10 cellular contexts compared by ENCODE assay signal in genomic region chr9:137293482-137294090, GRCh38.
DNase-seq lines count a peak whose midpoint lies in the region; TF ChIP-seq lines count a peak whose summit lies in the region.
"Had no signal": no experiment of that assay in that cellular context is flagged by ENCODE, and none has a peak within 500 bp of the region (broad histone marks: within the 10 kb centered on the region; RNA-seq: fewer than 3 reads in every experiment).

No MANE protein-coding gene starts in this region.

- no peaks in the 10 kb centered on the region for H3K36me3 ChIP-seq in HEK293 (ENCODE audit: control insufficient read depth in 2 of 2, insufficient read depth in 1 of 2, low read length in 2 of 2)
- no peaks in the 10 kb centered on the region for H3K36me3 ChIP-seq in muscle layer of duodenum (ENCODE audit: control insufficient read depth in 1 of 2, insufficient read depth in 2 of 2, low read length in 2 of 2)

- CTCF ChIA-PET in HEK293 (lab: Yijun Ruan, JAX), result interaction anchor here (0.9 to 1.4 kb wide), 8 partner anchors 46 to 264 kb away, joined by 3 to 5 read pairs (median 3); no protein-coding TSS in a partner anchor

- TF ChIP-seq CTCF in HEK293 (tag by site-specific recombination; IDR thresholded peaks at IDR 0.05), result no peak

- no peaks in the 10 kb centered on the region for H3K9me3 ChIP-seq in HEK293 (ENCODE audit: control insufficient read depth, insufficient read depth, low read depth, low read length)
- H3K9me3 ChIP-seq in muscle layer of duodenum (ENCODE audit: control insufficient read depth in 1 of 2, low read length in 2 of 2), result no peaks in the 10 kb centered on the region

- POLR2A ChIA-PET in HEK293 (lab: Yijun Ruan, JAX), result interaction anchor here (0.6 to 2.1 kb wide), 5 partner anchors 9 to 166 kb away, joined by 3 to 8 read pairs (median 6); partner anchors contain the start of genes NRARP, NSMF and TUBB4B

- H3K4me3 ChIP-seq in HEK293 (ENCODE audit: low read depth, low read length), result no peak overlapping the region
- no peak overlapping the region for H3K4me3 ChIP-seq in muscle layer of duodenum (ENCODE audit: low read depth in 1 of 2, low read length in 2 of 2)

- peak; percentile 33 for DNase-seq in ecto neural progenitor cell (ENCODE audit: low spot score)
- no peak for DNase-seq in AG20443 (ENCODE audit: low spot score)
- DNase-seq in NCI-H524 treated with DMSO at 0.1 percent for 48 hours (lab: John Stamatoyannopoulos, UW), result no peak
- DNase-seq in middle frontal gyrus (ENCODE audit: extremely low spot score, low spot score), result no peak
- DNase-seq: activated CD4-positive, CD25-positive, alpha-beta regulatory T cell; DND-41; NCI-H1092 treated with DMSO at 0.1 percent for 48 hours; NCI-H2227 treated with DMSO at 0.1 percent for 48 hours had no signal

- H3K27me3 ChIP-seq in muscle layer of duodenum (ENCODE audit: low read depth, low read length), result peaks cover 26% of the 10 kb centered on the region

- H3K27ac ChIP-seq in HEK293 (ENCODE audit: extremely low read depth, low read depth, low read length), result no peak overlapping the region
- peak overlapping the region; percentile 58 for H3K27ac ChIP-seq in muscle layer of duodenum (ENCODE audit: low read length)

- no peaks in the 10 kb centered on the region; the same call in 1 of the 2 replicates for H3K4me1 ChIP-seq in HEK293 (ENCODE audit: control insufficient read depth, insufficient read depth, low read length)
- H3K4me1 ChIP-seq in muscle layer of duodenum (ENCODE audit: control insufficient read depth in 1 of 2, insufficient read depth in 2 of 2, low read length in 2 of 2), result peaks cover 0 to 16% of the 10 kb centered on the region in 2 donors

TF ChIP-seq in HEK293, 187 proteins besides CTCF, POLR2A, EP300 and RAD21:
- TF ChIP-seq, protein P1, sequence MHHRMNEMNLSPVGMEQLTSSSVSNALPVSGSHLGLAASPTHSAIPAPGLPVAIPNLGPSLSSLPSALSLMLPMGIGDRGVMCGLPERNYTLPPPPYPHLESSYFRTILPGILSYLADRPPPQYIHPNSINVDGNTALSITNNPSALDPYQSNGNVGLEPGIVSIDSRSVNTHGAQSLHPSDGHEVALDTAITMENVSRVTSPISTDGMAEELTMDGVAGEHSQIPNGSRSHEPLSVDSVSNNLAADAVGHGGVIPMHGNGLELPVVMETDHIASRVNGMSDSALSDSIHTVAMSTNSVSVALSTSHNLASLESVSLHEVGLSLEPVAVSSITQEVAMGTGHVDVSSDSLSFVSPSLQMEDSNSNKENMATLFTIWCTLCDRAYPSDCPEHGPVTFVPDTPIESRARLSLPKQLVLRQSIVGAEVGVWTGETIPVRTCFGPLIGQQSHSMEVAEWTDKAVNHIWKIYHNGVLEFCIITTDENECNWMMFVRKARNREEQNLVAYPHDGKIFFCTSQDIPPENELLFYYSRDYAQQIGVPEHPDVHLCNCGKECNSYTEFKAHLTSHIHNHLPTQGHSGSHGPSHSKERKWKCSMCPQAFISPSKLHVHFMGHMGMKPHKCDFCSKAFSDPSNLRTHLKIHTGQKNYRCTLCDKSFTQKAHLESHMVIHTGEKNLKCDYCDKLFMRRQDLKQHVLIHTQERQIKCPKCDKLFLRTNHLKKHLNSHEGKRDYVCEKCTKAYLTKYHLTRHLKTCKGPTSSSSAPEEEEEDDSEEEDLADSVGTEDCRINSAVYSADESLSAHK (tag by site-specific recombination; IDR thresholded peaks at IDR 0.05), result peak; percentile 84
- no peak for TF ChIP-seq ZNF560 (tag by site-specific recombination; IDR thresholded peaks at IDR 0.05; ENCODE audit: borderline replicate concordance)
- TF ChIP-seq ZNF670 (tag by site-specific recombination; IDR thresholded peaks at IDR 0.05; ENCODE audit: low read depth), result no peak
- peak; percentile 33; the same call in 1 of the 2 replicates for TF ChIP-seq KLF1 (tag by site-specific recombination; IDR thresholded peaks at IDR 0.05)
- no peak for TF ChIP-seq BCL11B (tag by site-specific recombination; IDR thresholded peaks at IDR 0.05; ENCODE audit: low read depth)
- TF ChIP-seq ZNF777 (tag by site-specific recombination; IDR thresholded peaks at IDR 0.05; ENCODE audit: borderline replicate concordance), result no peak
- peak; percentile 64; the same call in 1 of the 2 replicates for TF ChIP-seq ZBTB11 (tag by site-specific recombination; conservative IDR thresholded peaks at IDR 0.05; ENCODE audit: low read depth)
- no peak for TF ChIP-seq ZNF23 (tag by site-specific recombination; IDR thresholded peaks at IDR 0.05; ENCODE audit: borderline replicate concordance)
- TF ChIP-seq ZBTB48 (tag by site-specific recombination; IDR thresholded peaks at IDR 0.05), result 0 out of 2 replicates have a peak, but pooled peaks have one; percentile 12
- peak; percentile 50; the same call in 1 of the 2 replicates for TF ChIP-seq ZBTB20 (tag by site-specific recombination; IDR thresholded peaks at IDR 0.05)
- TF ChIP-seq ZNF37A (tag by site-specific recombination; IDR thresholded peaks at IDR 0.05), result no peak
- TF ChIP-seq ZBTB1 (tag by site-specific recombination; IDR thresholded peaks at IDR 0.05), result no peak
- TF ChIP-seq ZNF423 (tag by site-specific recombination; IDR thresholded peaks at IDR 0.05), result no peak
- TF ChIP-seq ZNF341 (tag by site-specific recombination; IDR thresholded peaks at IDR 0.05; ENCODE audit: low read depth), result 0 out of 2 replicates have a peak, but pooled peaks have one; percentile 48
